8 cellular contexts compared by ENCODE assay signal in genomic region chr4:182978152-182978827, GRCh38.
DNase-seq lines count a peak whose midpoint lies in the region; ATAC-seq and TF ChIP-seq lines count a peak whose summit lies in the region.

No MANE protein-coding gene starts in this region.

- TF ChIP-seq POLR2A in GM18505 (IDR thresholded peaks at IDR 0.05; ENCODE audit: borderline replicate concordance, extremely low read depth, insufficient read depth, insufficient read length): no peak

- H3K4me2 ChIP-seq in hepatocyte: no peak overlapping the region

- ATAC-seq in GM18505 (IDR thresholded peaks at IDR 0.05; ENCODE audit: unreplicated experiment): peak; percentile 84
- ATAC-seq in GM21529 (IDR thresholded peaks at IDR 0.05; ENCODE audit: unreplicated experiment): peak; percentile 74
- ATAC-seq in HG03457 (IDR thresholded peaks at IDR 0.05; ENCODE audit: unreplicated experiment): peak; percentile 78
- ATAC-seq in foreskin keratinocyte: peak; percentile 40

- TF ChIP-seq CTCF in foreskin keratinocyte (conservative IDR thresholded peaks at IDR 0.05) (no peak), hepatocyte (IDR thresholded peaks at IDR 0.05; ENCODE audit: poor library complexity) (no peak)

- H3K36me3 ChIP-seq in MG63 (no peaks in the 10 kb centered on the region), hepatocyte (replicated peaks; ENCODE audit: insufficient read depth, low read depth) (no peaks in the 10 kb centered on the region)

- H3K4me3 ChIP-seq in MG63 (no peak overlapping the region), hepatocyte (no peak overlapping the region)

- H3K79me2 ChIP-seq in hepatocyte: no peaks in the 10 kb centered on the region

- H3K9me2 ChIP-seq in hepatocyte (replicated peaks; ENCODE audit: insufficient read depth): no peaks in the 10 kb centered on the region

- DNase-seq in foreskin keratinocyte: peak; percentile 34 to 69
- DNase-seq in MG63: no peak
- no peak for DNase-seq in activated gamma-delta T cell treated with Interleukin-2 at 50 U/mL for 16 hours
- DNase-seq in activated naive CD4-positive, alpha-beta T cell (lab: John Stamatoyannopoulos, UW): no peak
- DNase-seq in hepatocyte (ENCODE audit: low spot score): no peak

- H3K27ac ChIP-seq in foreskin keratinocyte: peak overlapping the region; percentile 93
- H3K27ac ChIP-seq in hepatocyte: no peak overlapping the region

- H3K9me3 ChIP-seq in MG63: no peaks in the 10 kb centered on the region
- H3K9me3 ChIP-seq in hepatocyte (ENCODE audit: low read depth): no peaks in the 10 kb centered on the region

- 94% methylated on average over 8 of the region's 8 CpGs for WGBS in hepatocyte (ENCODE audit: low lambda C conversion rate, missing lambda C conversion rate)

- H3K27me3 ChIP-seq in foreskin keratinocyte (no peaks in the 10 kb centered on the region), MG63 (no peaks in the 10 kb centered on the region), hepatocyte (no peaks in the 10 kb centered on the region)

- no peaks in the 10 kb centered on the region for H4K20me1 ChIP-seq in hepatocyte (ENCODE audit: insufficient read depth, poor library complexity, severe bottlenecking)

- H2AFZ ChIP-seq in hepatocyte: no peak overlapping the region

- H3K4me1 ChIP-seq in foreskin keratinocyte: peaks cover 21% of the 10 kb centered on the region
- no peaks in the 10 kb centered on the region for H3K4me1 ChIP-seq in hepatocyte (ENCODE audit: insufficient read depth)

Comparison
In these comparisons a context has a peak if more than half of its experiments do, and no peak if none do; other contexts are left out.
1. DNase-seq: peak in foreskin keratinocyte (2 of 2); none in MG63 (single experiment), activated gamma-delta T cell treated with Interleukin-2 at 50 U/mL for 16 hours (single experiment), activated naive CD4-positive, alpha-beta T cell (0 of 4) and hepatocyte (single experiment).
2. Peak in every context shown above with its lines, with median percentiles within 50 percentile points of each other: ATAC-seq.